Comparison of ENCODE assay signal across 9 cellular contexts in the genomic region with DNA sequence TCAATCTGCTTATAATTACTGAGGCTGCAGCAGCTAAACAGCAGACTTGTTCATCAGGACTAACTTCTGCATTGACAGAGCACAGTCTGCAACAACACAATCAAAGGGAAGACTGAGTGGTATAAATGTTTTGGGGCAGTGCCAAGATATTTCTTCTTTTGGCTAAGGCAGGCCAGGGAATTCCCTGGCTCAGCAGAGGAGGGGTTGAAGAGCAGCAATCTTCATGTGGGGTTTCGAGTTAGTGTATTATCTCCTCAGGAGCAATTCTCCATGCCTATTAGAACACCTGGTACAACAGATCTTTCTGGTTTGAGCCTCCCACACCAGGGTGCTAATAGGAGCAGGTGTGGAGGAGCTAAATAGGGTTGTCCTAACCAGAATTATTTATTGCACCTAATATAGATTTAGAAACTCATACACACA.
DNase-seq lines count a peak whose midpoint lies in the region; ATAC-seq lines count a peak whose summit lies in the region.
"Had no signal": no experiment of that assay in that cellular context is flagged by ENCODE, and none has a peak within 500 bp of the region (broad histone marks: within the 10 kb centered on the region; RNA-seq: fewer than 3 reads in every experiment).

No MANE protein-coding gene starts in this region.

- H3K27ac Mint-ChIP-seq in CD8-positive, alpha-beta memory T cell, result peak overlapping the region in 7 of 8 donors; percentile 37 to 84 (median 67)
- H3K27ac Mint-ChIP-seq in activated naive CD8-positive, alpha-beta T cell treated with anti-CD3 and anti-CD28 coated beads for 36 hours, result peak overlapping the region; percentile 94

- CTCF ChIA-PET in CD8-positive, alpha-beta memory T cell (lab: Charles Lee), result interaction anchor here (1.0 to 7.5 kb wide), 4 partner anchors 35 to 206 kb away, joined by 3 to 70 read pairs (median 3); a partner anchor contains a TSS

- no peaks in the 10 kb centered on the region for H3K27me3 ChIP-seq in CD8-positive, alpha-beta memory T cell (ENCODE audit: insufficient read depth, low read length, poor library complexity, severe bottlenecking)
- no peaks in the 10 kb centered on the region for H3K27me3 ChIP-seq in mucosa of rectum (ENCODE audit: control insufficient read depth in 2 of 2, insufficient read depth in 2 of 2, low read length in 2 of 2)

- H3K36me3 Mint-ChIP-seq in CD8-positive, alpha-beta memory T cell, result no peaks in the 10 kb centered on the region
- H3K36me3 Mint-ChIP-seq in activated naive CD8-positive, alpha-beta T cell treated with anti-CD3 and anti-CD28 coated beads for 36 hours, result peaks cover 12% of the 10 kb centered on the region

- POLR2A ChIA-PET in CD8-positive, alpha-beta memory T cell (lab: Charles Lee), result interaction anchor here (0.5 to 2.9 kb wide), 3 partner anchors 34 to 103 kb away, joined by 3 to 12 read pairs (median 4); a partner anchor contains a TSS

- H3K4me3 ChIP-seq in CD8-positive, alpha-beta memory T cell (ENCODE audit: low read length), result no peak overlapping the region
- H3K4me3 ChIP-seq in mucosa of rectum (ENCODE audit: low read length in 2 of 2), result no peak overlapping the region

- peaks cover 41 to 49% (median 47%) of the 10 kb centered on the region in 3 donors for H3K4me1 Mint-ChIP-seq in CD8-positive, alpha-beta memory T cell
- peaks cover 61% of the 10 kb centered on the region for H3K4me1 Mint-ChIP-seq in activated naive CD8-positive, alpha-beta T cell treated with anti-CD3 and anti-CD28 coated beads for 36 hours

- no peak overlapping the region for H3K9ac ChIP-seq in mucosa of rectum (ENCODE audit: low read depth in 1 of 2, low read length in 2 of 2)

- no peaks in the 10 kb centered on the region for H3K36me3 ChIP-seq in CD8-positive, alpha-beta memory T cell (ENCODE audit: insufficient read depth, low read length)
- no peaks in the 10 kb centered on the region for H3K36me3 ChIP-seq in mucosa of rectum (ENCODE audit: control insufficient read depth in 2 of 2, insufficient read depth in 2 of 2, low read length in 2 of 2)

- H3K4me3 Mint-ChIP-seq in CD8-positive, alpha-beta memory T cell, result peak overlapping the region in 5 of 7 donors; percentile 1 to 60 (median 16)
- H3K4me3 Mint-ChIP-seq in activated naive CD8-positive, alpha-beta T cell treated with anti-CD3 and anti-CD28 coated beads for 36 hours, result no peak overlapping the region

- DNase-seq in CD8-positive, alpha-beta memory T cell, result peak in 2 of 5 donors; percentile 49 to 58
- DNase-seq in M059J (ENCODE audit: low read depth) (peak; percentile 27), UCSD-AML1 (lab: John Stamatoyannopoulos, UW; ENCODE audit: unreplicated experiment) (no peak), SIG-M5 treated with dmso at 0.1 percent for 504 hours (lab: John Stamatoyannopoulos, UW; ENCODE audit: unreplicated experiment) (no peak)
- DNase-seq in activated naive CD8-positive, alpha-beta T cell treated with anti-CD3 and anti-CD28 coated beads for 36 hours, result peak; percentile 24
- no peak for DNase-seq in NK-92 treated with Interleukin-12 subunit alpha and Interleukin-12 subunit beta, amount 100 ng/mL, for 24 hours (lab: John Stamatoyannopoulos, UW)

- H3K4me1 ChIP-seq in CD8-positive, alpha-beta memory T cell (ENCODE audit: insufficient read depth, low read length), result peaks cover 44% of the 10 kb centered on the region
- H3K4me1 ChIP-seq in mucosa of rectum (ENCODE audit: control insufficient read depth in 2 of 2, insufficient read depth in 2 of 2, low read length in 2 of 2), result peaks cover 28 to 30% of the 10 kb centered on the region in 2 donors

- H3K9me3 Mint-ChIP-seq in CD8-positive, alpha-beta memory T cell, result no peaks in the 10 kb centered on the region
- peaks cover 2% of the 10 kb centered on the region for H3K9me3 Mint-ChIP-seq in activated naive CD8-positive, alpha-beta T cell treated with anti-CD3 and anti-CD28 coated beads for 36 hours

- peaks cover 3 to 5% of the 10 kb centered on the region in 2 donors for H3K27me3 Mint-ChIP-seq in CD8-positive, alpha-beta memory T cell
- no peaks in the 10 kb centered on the region for H3K27me3 Mint-ChIP-seq in activated naive CD8-positive, alpha-beta T cell treated with anti-CD3 and anti-CD28 coated beads for 36 hours

- H3K27ac ChIP-seq in CD8-positive, alpha-beta memory T cell (ENCODE audit: low read depth, low read length), result no peak overlapping the region
- peak overlapping the region; percentile 34 to 58 for H3K27ac ChIP-seq in mucosa of rectum (ENCODE audit: low read depth in 2 of 2, low read length in 2 of 2)

- H3K9me3 ChIP-seq in CD8-positive, alpha-beta memory T cell (ENCODE audit: low read length), result no peaks in the 10 kb centered on the region
- no peaks in the 10 kb centered on the region for H3K9me3 ChIP-seq in mucosa of rectum (ENCODE audit: control insufficient read depth in 2 of 2, low read length in 2 of 2)

- peak; percentile 52 for ATAC-seq in GM19455 (IDR thresholded peaks at IDR 0.05; ENCODE audit: unreplicated experiment)
- ATAC-seq: HCT116 had no signal

Comparison
In these comparisons a context has a peak if more than half of its experiments do, and no peak if none do; other contexts are left out.
1. DNase-seq: peak in M059J (single experiment) and activated naive CD8-positive, alpha-beta T cell treated with anti-CD3 and anti-CD28 coated beads for 36 hours (single experiment); none in NK-92 treated with Interleukin-12 subunit alpha and Interleukin-12 subunit beta, amount 100 ng/mL, for 24 hours (single experiment), UCSD-AML1 (single experiment) and SIG-M5 treated with dmso at 0.1 percent for 504 hours (single experiment).